Comparison of ENCODE assay signal across 8 cellular contexts in genomic region chr7:23530901-23531793, GRCh38. TPM values are rescaled to one million over a fixed set of nuclear protein-coding genes. Genes with fewer than 3 reads are reported as not detected.
DNase-seq lines count a peak whose midpoint lies in the region; ATAC-seq, FAIRE-seq and TF ChIP-seq lines count a peak whose summit lies in the region.

No MANE protein-coding gene starts in this region.

- H3K9ac ChIP-seq in Karpas-422 (ENCODE audit: low read length) (peak overlapping the region; percentile 98), astrocyte (ENCODE audit: low read length) (peak overlapping the region; percentile 99)

- H3K27me3 Mint-ChIP-seq in astrocyte (ENCODE audit: low read depth, unreplicated experiment): no peaks in the 10 kb centered on the region

- H3K27me3 ChIP-seq in Karpas-422 (ENCODE audit: low read length) (no peaks in the 10 kb centered on the region), astrocyte (ENCODE audit: insufficient read depth, low read length) (no peaks in the 10 kb centered on the region)

- no peaks in the 10 kb centered on the region for H3K9me3 Mint-ChIP-seq in astrocyte (ENCODE audit: unreplicated experiment)

- no peak overlapping the region for H2AFZ ChIP-seq in Karpas-422 (ENCODE audit: low read length)
- peak overlapping the region; percentile 72 for H2AFZ ChIP-seq in astrocyte (ENCODE audit: low read depth, low read length)

- no peaks in the 10 kb centered on the region for H3K9me3 ChIP-seq in Karpas-422 (ENCODE audit: low read length)
- H3K9me3 ChIP-seq in astrocyte (ENCODE audit: insufficient read depth, low read depth, low read length): no peaks in the 10 kb centered on the region

- peak; percentile 16 for ATAC-seq in GM21786 (IDR thresholded peaks at IDR 0.05; ENCODE audit: unreplicated experiment)

- TF ChIP-seq CTCF in astrocyte (IDR thresholded peaks at IDR 0.05; ENCODE audit: insufficient read depth, low read depth, low read length): no peak

- no peak for FAIRE-seq in astrocyte (lab: Jason Lieb, UNC)

- H3K4me3 ChIP-seq in Karpas-422 (ENCODE audit: low read length) (peak overlapping the region; percentile 91), astrocyte (ENCODE audit: insufficient read depth, low read depth, low read length) (peak overlapping the region; percentile 96)

- H3K4me1 Mint-ChIP-seq in astrocyte (ENCODE audit: low read depth, unreplicated experiment): peaks cover 19% of the 10 kb centered on the region

- H3K27ac ChIP-seq in Karpas-422 (ENCODE audit: low read length) (peak overlapping the region; percentile 81), astrocyte (ENCODE audit: low read depth, low read length) (peak overlapping the region; percentile 98)

- H3K4me3 Mint-ChIP-seq in astrocyte (ENCODE audit: unreplicated experiment): peak overlapping the region; percentile 98

- peaks cover 57% of the 10 kb centered on the region for H3K79me2 ChIP-seq in Karpas-422 (ENCODE audit: low read length)
- H3K79me2 ChIP-seq in astrocyte (ENCODE audit: insufficient read depth, low read length): peaks cover 57% of the 10 kb centered on the region

- peak overlapping the region; percentile 100 for H3K27ac Mint-ChIP-seq in astrocyte (ENCODE audit: unreplicated experiment)

- DNase-seq in ELR (ENCODE audit: low read depth): peak; percentile 77
- DNase-seq in Karpas-422: peak; percentile 79
- peak; percentile 33 to 56 (median 44) for DNase-seq in T-helper 1 cell
- DNase-seq in astrocyte (ENCODE audit: low read depth): peak; percentile 50
- peak; percentile 77 for DNase-seq in hepatic stellate cell (ENCODE audit: low spot score)
- peak; percentile 15 for DNase-seq in putamen (ENCODE audit: low spot score)
- DNase-seq in KG1 (lab: John Stamatoyannopoulos, UW): no peak

- H4K20me1 ChIP-seq in Karpas-422 (ENCODE audit: insufficient read depth, low read depth, low read length): peaks cover 36% of the 10 kb centered on the region
- peaks cover 54% of the 10 kb centered on the region for H4K20me1 ChIP-seq in astrocyte (ENCODE audit: insufficient read depth, low read length)

- H3K4me1 ChIP-seq in Karpas-422 (ENCODE audit: low read length) (peaks cover 47% of the 10 kb centered on the region), astrocyte (ENCODE audit: insufficient read depth, low read length) (peaks cover 10% of the 10 kb centered on the region)

- H3K36me3 Mint-ChIP-seq in astrocyte (ENCODE audit: low read depth, unreplicated experiment): peaks cover 1% of the 10 kb centered on the region

- H3K36me3 ChIP-seq in Karpas-422 (ENCODE audit: insufficient read depth, low read length) (peaks cover 14% of the 10 kb centered on the region; the same call in 1 of the 2 replicates), astrocyte (ENCODE audit: insufficient read depth, low read length) (no peaks in the 10 kb centered on the region)

- peak overlapping the region; percentile 74 for H3K4me2 ChIP-seq in Karpas-422 (ENCODE audit: low read depth, low read length, poor library complexity, severe bottlenecking)
- H3K4me2 ChIP-seq in astrocyte (ENCODE audit: low read length): peak overlapping the region; percentile 91

- no peaks in the 10 kb centered on the region for H3K9me2 ChIP-seq in Karpas-422 (replicated peaks; ENCODE audit: insufficient read depth, low read length)

RNA-seq across cellular contexts. Expression of gene TRA2A, which starts 0.6 kb away (rescaled TPM):
- 34.3 and 34.5 TPM in 2 replicates for total RNA-seq in Karpas-422 (2014; rRNA removed; shearing (Covaris generic); ENCODE audit: low replicate concordance)
- 72.4 and 86.0 TPM in 2 replicates for total RNA-seq in astrocyte
